18 cellular contexts compared by ENCODE assay signal in genomic region chr3:12185172-12185710, GRCh38. TPM values are rescaled to one million over a fixed set of nuclear protein-coding genes. Genes with fewer than 3 reads are reported as not detected.
DNase-seq lines count a peak whose midpoint lies in the region; ATAC-seq and TF ChIP-seq lines count a peak whose summit lies in the region.
"Had no signal": no experiment of that assay in that cellular context is flagged by ENCODE, and none has a peak within 500 bp of the region (broad histone marks: within the 10 kb centered on the region; RNA-seq: fewer than 3 reads in every experiment).

No MANE protein-coding gene starts in this region.

- H2AFZ ChIP-seq in IMR-90 (replicated peaks; ENCODE audit: low read length, poor library complexity), result no peak overlapping the region

- H3K14ac ChIP-seq in IMR-90 (replicated peaks; ENCODE audit: low read depth, low read length), result no peak overlapping the region

- H3K9me1 ChIP-seq in IMR-90 (ENCODE audit: insufficient read depth, low read length), result peaks cover 11% of the 10 kb centered on the region

- ATAC-seq in IMR-90 (ENCODE audit: low read depth), result no peak
- no peak for ATAC-seq in stimulated activated memory B cell treated with anti-CD40 and anti-IgM and Interleukin-4, amounts not matched to agents 10 μg/mL and 1 μg/mL and 100 μg/mL, for 72 hours
- no peak for ATAC-seq in GM18861 (IDR thresholded peaks at IDR 0.05; ENCODE audit: unreplicated experiment)
- no peak for ATAC-seq in sciatic nerve
- ATAC-seq: HCT116 had no signal

- no peak for TF ChIP-seq CTCF in IMR-90 (conservative IDR thresholded peaks at IDR 0.05; ENCODE audit: low read depth, low read length)

- POLR2A ChIA-PET in IMR-90 (lab: Charles Lee; ENCODE audit: unreplicated experiment), result interaction anchor here (0.5 kb wide), 1 partner anchor 50 kb away, joined by 3 read pairs; no protein-coding TSS in a partner anchor

- no peaks in the 10 kb centered on the region for H3K9me3 Mint-ChIP-seq in activated T-helper 2 cell treated with anti-CD3 and anti-CD28 coated beads, Interferon-gamma antibody, Interleukin-2, Interleukin-4, amounts not matched to agents 10 μg/mL and 5 μg/mL and 100 μg/mL, durations not matched to agents 14 hours and 24 hours and 36 hours
- H3K9me3 Mint-ChIP-seq in stimulated activated memory B cell treated with anti-CD40 and anti-IgM and Interleukin-4, amounts not matched to agents 10 μg/mL and 1 μg/mL and 100 μg/mL, for 72 hours, result no peaks in the 10 kb centered on the region
- H3K9me3 Mint-ChIP-seq: CD4-positive, alpha-beta T cell; HFFc6; IgD-negative memory B cell had no signal

- H3K27me3 Mint-ChIP-seq in activated T-helper 2 cell treated with anti-CD3 and anti-CD28 coated beads, Interferon-gamma antibody, Interleukin-2, Interleukin-4, amounts not matched to agents 10 μg/mL and 5 μg/mL and 100 μg/mL, durations not matched to agents 14 hours and 24 hours and 36 hours (ENCODE audit: low read depth), result no peaks in the 10 kb centered on the region
- H3K27me3 Mint-ChIP-seq in stimulated activated memory B cell treated with anti-CD40 and anti-IgM and Interleukin-4, amounts not matched to agents 10 μg/mL and 1 μg/mL and 100 μg/mL, for 72 hours, result no peaks in the 10 kb centered on the region
- H3K27me3 Mint-ChIP-seq: CD4-positive, alpha-beta T cell had no signal

- peak overlapping the region; percentile 57 for H3K27ac Mint-ChIP-seq in activated T-helper 2 cell treated with anti-CD3 and anti-CD28 coated beads, Interferon-gamma antibody, Interleukin-2, Interleukin-4, amounts not matched to agents 10 μg/mL and 5 μg/mL and 100 μg/mL, durations not matched to agents 14 hours and 24 hours and 36 hours
- H3K27ac Mint-ChIP-seq in stimulated activated memory B cell treated with anti-CD40 and anti-IgM and Interleukin-4, amounts not matched to agents 10 μg/mL and 1 μg/mL and 100 μg/mL, for 72 hours, result peak overlapping the region; percentile 38
- H3K27ac Mint-ChIP-seq: CD4-positive, alpha-beta T cell; HFFc6; IgD-negative memory B cell had no signal

- H4K5ac ChIP-seq in IMR-90 (ENCODE audit: low read depth, low read length), result no peak overlapping the region

- no peaks in the 10 kb centered on the region for H3K79me1 ChIP-seq in IMR-90 (ENCODE audit: low read depth in 1 of 2, low read length in 2 of 2)

- H3K4me2 ChIP-seq in IMR-90 (ENCODE audit: low read depth, low read length), result no peak overlapping the region

- BruUV-seq in IMR-90 (replicated peaks; lab: Mats Ljungman, UMichigan), result no TSS peak

- no peaks in the 10 kb centered on the region for H3K9me3 ChIP-seq in IMR-90 (ENCODE audit: control insufficient read depth, insufficient read depth, low read length)
- H3K9me3 ChIP-seq: BE2C, Caco-2 had no signal

- H3K18ac ChIP-seq in IMR-90 (ENCODE audit: low read depth, low read length), result no peak overlapping the region; the same call in 1 of the 2 replicates

- H3K4me3 ChIP-seq in IMR-90 (ENCODE audit: insufficient read depth, low read depth, low read length), result no peak overlapping the region

- no peak overlapping the region for H3K27ac ChIP-seq in IMR-90 (ENCODE audit: insufficient read depth, low read length)
- H3K27ac ChIP-seq: C4-2B had no signal

- in situ Hi-C loops in IMR-90 (cut with MboI; ENCODE audit: low sequenced_read_pairs), result no loop called here

- H4K8ac ChIP-seq in IMR-90 (ENCODE audit: low read depth in 2 of 2, low read length in 2 of 2), result no peak overlapping the region

- H3K36me3 ChIP-seq in IMR-90 (ENCODE audit: control insufficient read depth, insufficient read depth, low read length), result no peaks in the 10 kb centered on the region

- no peak overlapping the region for H3K4me3 Mint-ChIP-seq in activated T-helper 2 cell treated with anti-CD3 and anti-CD28 coated beads, Interferon-gamma antibody, Interleukin-2, Interleukin-4, amounts not matched to agents 10 μg/mL and 5 μg/mL and 100 μg/mL, durations not matched to agents 14 hours and 24 hours and 36 hours (ENCODE audit: low read depth)
- no peak overlapping the region for H3K4me3 Mint-ChIP-seq in stimulated activated memory B cell treated with anti-CD40 and anti-IgM and Interleukin-4, amounts not matched to agents 10 μg/mL and 1 μg/mL and 100 μg/mL, for 72 hours
- H3K4me3 Mint-ChIP-seq: CD4-positive, alpha-beta T cell; HFFc6; IgD-negative memory B cell had no signal

- DNase-seq in IMR-90 (no peak), NCI-H526 treated with DMSO at 0.1 percent for 48 hours (lab: John Stamatoyannopoulos, UW) (peak; percentile 17), NCI-H748 treated with DMSO at 0.1 percent for 48 hours (lab: John Stamatoyannopoulos, UW) (no peak), sciatic nerve (ENCODE audit: low spot score) (no peak)
- no peak for DNase-seq in activated T-helper 2 cell treated with anti-CD3 and anti-CD28 coated beads, Interferon-gamma antibody, Interleukin-2, Interleukin-4, amounts not matched to agents 10 μg/mL and 5 μg/mL and 100 μg/mL, durations not matched to agents 14 hours and 24 hours and 36 hours (ENCODE audit: low spot score)
- DNase-seq: ACHN; BE2C; Caco-2; CD4-positive, alpha-beta T cell; GDM1; GOT3; H7; HFFc6 had no signal

- no peaks in the 10 kb centered on the region for H4K20me1 ChIP-seq in IMR-90 (ENCODE audit: insufficient read depth, low read length)

- H3K23ac ChIP-seq in IMR-90 (ENCODE audit: low read depth, low read length), result no peak overlapping the region

- 0 out of 2 replicates have a peak overlapping the region, but pooled peaks have one; percentile 4 for H4K91ac ChIP-seq in IMR-90 (ENCODE audit: insufficient read depth, low read depth, low read length)

- no peak overlapping the region for H2AK9ac ChIP-seq in IMR-90 (replicated peaks; ENCODE audit: low read depth, low read length, poor library complexity)

- no peaks in the 10 kb centered on the region for H3K36me3 Mint-ChIP-seq in activated T-helper 2 cell treated with anti-CD3 and anti-CD28 coated beads, Interferon-gamma antibody, Interleukin-2, Interleukin-4, amounts not matched to agents 10 μg/mL and 5 μg/mL and 100 μg/mL, durations not matched to agents 14 hours and 24 hours and 36 hours (ENCODE audit: low read depth)
- no peaks in the 10 kb centered on the region for H3K36me3 Mint-ChIP-seq in stimulated activated memory B cell treated with anti-CD40 and anti-IgM and Interleukin-4, amounts not matched to agents 10 μg/mL and 1 μg/mL and 100 μg/mL, for 72 hours
- H3K36me3 Mint-ChIP-seq: IgD-negative memory B cell had no signal

- H2AK5ac ChIP-seq in IMR-90 (ENCODE audit: low read depth, low read length), result no peak overlapping the region

- no peak overlapping the region for H3K4ac ChIP-seq in IMR-90 (ENCODE audit: low read depth, low read length)

- no peak overlapping the region for H3K56ac ChIP-seq in IMR-90 (ENCODE audit: extremely low read depth, insufficient read depth, low read length)

- H3K9ac ChIP-seq in IMR-90 (ENCODE audit: low read depth, low read length), result no peak overlapping the region

- no peak overlapping the region for H2BK5ac ChIP-seq in IMR-90 (ENCODE audit: low read depth, low read length, poor library complexity, severe bottlenecking)

- no CpG with 5 or more reads among the region's 5 CpGs for WGBS in IMR-90 (ENCODE audit: extremely low coverage in 2 of 2, insufficient read length in 1 of 2), 2 experiments

- dilution Hi-C loops in IMR-90 (cut with HindIII; ENCODE audit: low sequenced_read_pairs, unreplicated experiment), result no loop called here

- no peak for TF ChIP-seq RAD21 in IMR-90 (IDR thresholded peaks at IDR 0.05; ENCODE audit: low read length)

- CTCF ChIA-PET in IMR-90 (lab: Yijun Ruan, JAX), result interaction anchor here (1.4 kb wide), 1 partner anchor 8 kb away, joined by 3 read pairs; no protein-coding TSS in a partner anchor

- H3K27me3 ChIP-seq in IMR-90 (ENCODE audit: control insufficient read depth, insufficient read depth, low read length), result no peaks in the 10 kb centered on the region
- H3K27me3 ChIP-seq: BE2C had no signal

- peaks cover 21% of the 10 kb centered on the region for H3K4me1 ChIP-seq in IMR-90 (ENCODE audit: control insufficient read depth, insufficient read depth, low read length)
- H3K4me1 ChIP-seq: BE2C had no signal

- H2BK15ac ChIP-seq in IMR-90 (ENCODE audit: low read depth, low read length), result no peak overlapping the region

- TF ChIP-seq POLR2A in IMR-90 (IDR thresholded peaks at IDR 0.05; ENCODE audit: low read depth, low read length), result no peak

- H2BK20ac ChIP-seq in IMR-90 (ENCODE audit: low read depth, low read length), result no peak overlapping the region

- peak overlapping the region; percentile 32; the same call in 1 of the 2 replicates for H2BK120ac ChIP-seq in IMR-90 (ENCODE audit: low read depth, low read length)

- intact Hi-C loops in IMR-90 (cut with micrococcal nuclease), result no loop called here
- intact Hi-C loops in activated T-helper 2 cell treated with anti-CD3 and anti-CD28 coated beads, Interferon-gamma antibody, Interleukin-2, Interleukin-4, amounts not matched to agents 10 μg/mL and 5 μg/mL and 100 μg/mL, durations not matched to agents 14 hours and 24 hours and 36 hours (cut with micrococcal nuclease), result no loop called here
- intact Hi-C loops in sciatic nerve (cut with DNase I), result no loop called here

- peaks cover 72% of the 10 kb centered on the region for H3K4me1 Mint-ChIP-seq in activated T-helper 2 cell treated with anti-CD3 and anti-CD28 coated beads, Interferon-gamma antibody, Interleukin-2, Interleukin-4, amounts not matched to agents 10 μg/mL and 5 μg/mL and 100 μg/mL, durations not matched to agents 14 hours and 24 hours and 36 hours (ENCODE audit: low read depth)
- H3K4me1 Mint-ChIP-seq in stimulated activated memory B cell treated with anti-CD40 and anti-IgM and Interleukin-4, amounts not matched to agents 10 μg/mL and 1 μg/mL and 100 μg/mL, for 72 hours, result peaks cover 43% of the 10 kb centered on the region

TF ChIP-seq in IMR-90, 13 proteins besides CTCF, POLR2A, EP300 and RAD21 (continues in another document):
- no peak for TF ChIP-seq MXI1 (IDR thresholded peaks at IDR 0.05; ENCODE audit: borderline replicate concordance, low read depth, low read length)
- TF ChIP-seq MAFK (IDR thresholded peaks at IDR 0.05; ENCODE audit: low read depth, low read length), result no peak
- TF ChIP-seq CEBPB (IDR thresholded peaks at IDR 0.05; ENCODE audit: low read depth, low read length), result no peak
- no peak for TF ChIP-seq RFX5 (IDR thresholded peaks at IDR 0.05; ENCODE audit: low read depth, low read length)
- no peak for TF ChIP-seq FOS (IDR thresholded peaks at IDR 0.05; ENCODE audit: low read depth, low read length)

RNA-seq across cellular contexts. Expression of gene TIMP4, which starts 26.5 kb away (rescaled TPM):
- 0.54 and 0.56 TPM in 2 replicates for total RNA-seq in IMR-90 (2012; rRNA removed)
- polyA plus RNA-seq in IMR-90 (2012; rRNA removed), result 0.39 and 0.40 TPM in 2 replicates
- polyA plus RNA-seq in IMR-90 (2012; cell fraction: cytosol; rRNA removed), result 0.57 and 0.80 TPM in 2 replicates
- polyA plus RNA-seq in IMR-90 (2012; cell fraction: nucleus; rRNA removed; ENCODE audit: low replicate concordance), result 0.13 and 0.16 TPM in 2 replicates
- total RNA-seq in activated T-helper 2 cell treated with anti-CD3 and anti-CD28 coated beads, Interferon-gamma antibody, Interleukin-2, Interleukin-4, amounts not matched to agents 10 μg/mL and 5 μg/mL and 100 μg/mL, durations not matched to agents 14 hours and 24 hours and 36 hours, result 0.41 and 0.92 TPM in 2 replicates
- 13.2 TPM for total RNA-seq in sciatic nerve
- total RNA-seq: CD4-positive, alpha-beta T cell had no signal
- polyA plus RNA-seq: IgD-negative memory B cell had no signal
